In genomic region chr7:42691030-42691639, GRCh38 we compare ENCODE assay signal across 8 cellular contexts.
A peak's percentile ranks its signal among the peaks of the same experiment; 100 is the strongest.
DNase-seq lines count a peak whose midpoint lies in the region; ATAC-seq and TF ChIP-seq lines count a peak whose summit lies in the region.

No MANE protein-coding gene starts in this region.

- no peaks in the 10 kb centered on the region for H3K36me3 ChIP-seq in NT2/D1 (ENCODE audit: insufficient read depth, insufficient read length, low read length)
- no peaks in the 10 kb centered on the region for H3K36me3 ChIP-seq in esophagus squamous epithelium
- no peaks in the 10 kb centered on the region for H3K36me3 ChIP-seq in osteoblast (ENCODE audit: insufficient read depth, low read length)

- H3K4me2 ChIP-seq in osteoblast (ENCODE audit: insufficient read depth, low read length): no peak overlapping the region

- ATAC-seq in GM18867 (IDR thresholded peaks at IDR 0.05; ENCODE audit: unreplicated experiment) (peak; percentile 45), HG03469 (IDR thresholded peaks at IDR 0.05; ENCODE audit: unreplicated experiment) (no peak), GM18520 (IDR thresholded peaks at IDR 0.05; ENCODE audit: unreplicated experiment) (no peak)

- no peaks in the 10 kb centered on the region for H3K79me2 ChIP-seq in osteoblast (ENCODE audit: insufficient read depth, low read length)

- no peak overlapping the region for H2AFZ ChIP-seq in osteoblast (ENCODE audit: low read length)

- intact Hi-C loops in esophagus squamous epithelium (cut with DNase I): no loop called here

- H3K4me3 ChIP-seq in NT2/D1 (ENCODE audit: insufficient read length, low read depth) (no peak overlapping the region), esophagus squamous epithelium (no peak overlapping the region), osteoblast (ENCODE audit: insufficient read depth, low read length) (no peak overlapping the region)

- peak in 5 of 6 experiments; percentile 34 to 66 (median 46) for TF ChIP-seq CTCF in esophagus squamous epithelium (IDR thresholded peaks at IDR 0.05)
- peak; percentile 80 for TF ChIP-seq CTCF in osteoblast (IDR thresholded peaks at IDR 0.05; ENCODE audit: extremely low read depth, low read depth, low read length)

- H3K9me3 ChIP-seq in NT2/D1 (ENCODE audit: insufficient read depth, low read length) (no peaks in the 10 kb centered on the region), esophagus squamous epithelium (no peaks in the 10 kb centered on the region), osteoblast (ENCODE audit: low read depth, low read length) (no peaks in the 10 kb centered on the region)

- DNase-seq in NT2/D1 (ENCODE audit: low read depth, low spot score) (peak; percentile 77), esophagus squamous epithelium (lab: John Stamatoyannopoulos, UW) (no peak), osteoblast (ENCODE audit: insufficient read length, low spot score, missing footprints) (no peak), GF-D8 (lab: John Stamatoyannopoulos, UW) (no peak), COLO668 (lab: John Stamatoyannopoulos, UW; ENCODE audit: unreplicated experiment) (no peak)

- 49% methylated on average over 8 of the region's 8 CpGs for WGBS in esophagus squamous epithelium, 2 donors

- H3K27ac ChIP-seq in esophagus squamous epithelium: peak overlapping the region in 1 of 4 donors; percentile 27
- no peak overlapping the region for H3K27ac ChIP-seq in osteoblast (ENCODE audit: low read depth, low read length)

- H3K9ac ChIP-seq in NT2/D1 (ENCODE audit: insufficient read length, low read depth): no peak overlapping the region

- TF ChIP-seq POLR2A in esophagus squamous epithelium (IDR thresholded peaks at IDR 0.05): no peak

- no peaks in the 10 kb centered on the region for H3K4me1 ChIP-seq in NT2/D1 (ENCODE audit: insufficient read depth, insufficient read length)
- H3K4me1 ChIP-seq in esophagus squamous epithelium: peaks cover 0 to 28% (median 2%) of the 10 kb centered on the region in 3 donors
- H3K4me1 ChIP-seq in osteoblast (ENCODE audit: insufficient read depth, low read length): no peaks in the 10 kb centered on the region

- no peaks in the 10 kb centered on the region for H4K20me1 ChIP-seq in osteoblast (ENCODE audit: insufficient read depth, low read length)

- H3K27me3 ChIP-seq in NT2/D1 (ENCODE audit: insufficient read depth, insufficient read length): no peaks in the 10 kb centered on the region
- no peaks in the 10 kb centered on the region for H3K27me3 ChIP-seq in esophagus squamous epithelium
- H3K27me3 ChIP-seq in osteoblast (ENCODE audit: insufficient read depth, low read length): no peaks in the 10 kb centered on the region
